Comparison of ENCODE assay signal across 2 cellular contexts in the genomic region with DNA sequence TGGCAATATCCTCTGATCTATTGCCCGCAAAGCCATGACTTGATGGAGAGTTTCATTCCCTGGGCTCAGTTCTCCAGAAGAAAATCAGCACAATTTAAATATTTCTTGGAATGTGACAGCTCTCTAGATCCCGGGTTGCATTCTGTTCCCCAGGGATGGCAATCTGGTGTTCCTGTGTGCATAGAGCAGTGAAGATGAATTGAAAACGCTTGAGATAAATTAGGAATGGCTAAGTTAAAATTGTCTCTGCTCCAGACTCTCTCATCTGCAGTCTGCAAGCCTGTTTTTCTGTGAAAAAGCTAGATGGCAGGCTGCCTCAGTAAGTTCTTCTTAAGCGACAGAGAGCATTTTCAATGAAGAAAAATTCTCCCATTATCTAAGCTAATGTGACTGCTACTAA.
TF ChIP-seq lines count a peak whose summit lies in the region.

No MANE protein-coding gene starts in this region.

TF ChIP-seq in liver, 16 proteins besides CTCF, POLR2A, EP300 and RAD21 (continued from another document):
- TF ChIP-seq, protein P1, sequence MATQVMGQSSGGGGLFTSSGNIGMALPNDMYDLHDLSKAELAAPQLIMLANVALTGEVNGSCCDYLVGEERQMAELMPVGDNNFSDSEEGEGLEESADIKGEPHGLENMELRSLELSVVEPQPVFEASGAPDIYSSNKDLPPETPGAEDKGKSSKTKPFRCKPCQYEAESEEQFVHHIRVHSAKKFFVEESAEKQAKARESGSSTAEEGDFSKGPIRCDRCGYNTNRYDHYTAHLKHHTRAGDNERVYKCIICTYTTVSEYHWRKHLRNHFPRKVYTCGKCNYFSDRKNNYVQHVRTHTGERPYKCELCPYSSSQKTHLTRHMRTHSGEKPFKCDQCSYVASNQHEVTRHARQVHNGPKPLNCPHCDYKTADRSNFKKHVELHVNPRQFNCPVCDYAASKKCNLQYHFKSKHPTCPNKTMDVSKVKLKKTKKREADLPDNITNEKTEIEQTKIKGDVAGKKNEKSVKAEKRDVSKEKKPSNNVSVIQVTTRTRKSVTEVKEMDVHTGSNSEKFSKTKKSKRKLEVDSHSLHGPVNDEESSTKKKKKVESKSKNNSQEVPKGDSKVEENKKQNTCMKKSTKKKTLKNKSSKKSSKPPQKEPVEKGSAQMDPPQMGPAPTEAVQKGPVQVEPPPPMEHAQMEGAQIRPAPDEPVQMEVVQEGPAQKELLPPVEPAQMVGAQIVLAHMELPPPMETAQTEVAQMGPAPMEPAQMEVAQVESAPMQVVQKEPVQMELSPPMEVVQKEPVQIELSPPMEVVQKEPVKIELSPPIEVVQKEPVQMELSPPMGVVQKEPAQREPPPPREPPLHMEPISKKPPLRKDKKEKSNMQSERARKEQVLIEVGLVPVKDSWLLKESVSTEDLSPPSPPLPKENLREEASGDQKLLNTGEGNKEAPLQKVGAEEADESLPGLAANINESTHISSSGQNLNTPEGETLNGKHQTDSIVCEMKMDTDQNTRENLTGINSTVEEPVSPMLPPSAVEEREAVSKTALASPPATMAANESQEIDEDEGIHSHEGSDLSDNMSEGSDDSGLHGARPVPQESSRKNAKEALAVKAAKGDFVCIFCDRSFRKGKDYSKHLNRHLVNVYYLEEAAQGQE (IDR thresholded peaks at IDR 0.05) = no peak

TF ChIP-seq in HepG2, 621 proteins besides CTCF, POLR2A, EP300 and RAD21 (continued from another document):
- TF ChIP-seq, protein P2, sequence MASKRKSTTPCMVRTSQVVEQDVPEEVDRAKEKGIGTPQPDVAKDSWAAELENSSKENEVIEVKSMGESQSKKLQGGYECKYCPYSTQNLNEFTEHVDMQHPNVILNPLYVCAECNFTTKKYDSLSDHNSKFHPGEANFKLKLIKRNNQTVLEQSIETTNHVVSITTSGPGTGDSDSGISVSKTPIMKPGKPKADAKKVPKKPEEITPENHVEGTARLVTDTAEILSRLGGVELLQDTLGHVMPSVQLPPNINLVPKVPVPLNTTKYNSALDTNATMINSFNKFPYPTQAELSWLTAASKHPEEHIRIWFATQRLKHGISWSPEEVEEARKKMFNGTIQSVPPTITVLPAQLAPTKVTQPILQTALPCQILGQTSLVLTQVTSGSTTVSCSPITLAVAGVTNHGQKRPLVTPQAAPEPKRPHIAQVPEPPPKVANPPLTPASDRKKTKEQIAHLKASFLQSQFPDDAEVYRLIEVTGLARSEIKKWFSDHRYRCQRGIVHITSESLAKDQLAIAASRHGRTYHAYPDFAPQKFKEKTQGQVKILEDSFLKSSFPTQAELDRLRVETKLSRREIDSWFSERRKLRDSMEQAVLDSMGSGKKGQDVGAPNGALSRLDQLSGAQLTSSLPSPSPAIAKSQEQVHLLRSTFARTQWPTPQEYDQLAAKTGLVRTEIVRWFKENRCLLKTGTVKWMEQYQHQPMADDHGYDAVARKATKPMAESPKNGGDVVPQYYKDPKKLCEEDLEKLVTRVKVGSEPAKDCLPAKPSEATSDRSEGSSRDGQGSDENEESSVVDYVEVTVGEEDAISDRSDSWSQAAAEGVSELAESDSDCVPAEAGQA (IDR thresholded peaks at IDR 0.05; ENCODE audit: low read depth) = no peak
- TF ChIP-seq, protein P2 (CRISPR knock-in tag; IDR thresholded peaks at IDR 0.05; ENCODE audit: borderline replicate concordance) = no peak
- TF ChIP-seq ZNF678 (CRISPR knock-in tag; IDR thresholded peaks at IDR 0.05) = no peak
- TF ChIP-seq, protein P3, sequence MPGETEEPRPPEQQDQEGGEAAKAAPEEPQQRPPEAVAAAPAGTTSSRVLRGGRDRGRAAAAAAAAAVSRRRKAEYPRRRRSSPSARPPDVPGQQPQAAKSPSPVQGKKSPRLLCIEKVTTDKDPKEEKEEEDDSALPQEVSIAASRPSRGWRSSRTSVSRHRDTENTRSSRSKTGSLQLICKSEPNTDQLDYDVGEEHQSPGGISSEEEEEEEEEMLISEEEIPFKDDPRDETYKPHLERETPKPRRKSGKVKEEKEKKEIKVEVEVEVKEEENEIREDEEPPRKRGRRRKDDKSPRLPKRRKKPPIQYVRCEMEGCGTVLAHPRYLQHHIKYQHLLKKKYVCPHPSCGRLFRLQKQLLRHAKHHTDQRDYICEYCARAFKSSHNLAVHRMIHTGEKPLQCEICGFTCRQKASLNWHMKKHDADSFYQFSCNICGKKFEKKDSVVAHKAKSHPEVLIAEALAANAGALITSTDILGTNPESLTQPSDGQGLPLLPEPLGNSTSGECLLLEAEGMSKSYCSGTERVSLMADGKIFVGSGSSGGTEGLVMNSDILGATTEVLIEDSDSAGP (CRISPR knock-in tag; IDR thresholded peaks at IDR 0.05; ENCODE audit: borderline replicate concordance) = no peak
- no peak for TF ChIP-seq IKZF4 (CRISPR knock-in tag; IDR thresholded peaks at IDR 0.05; ENCODE audit: borderline replicate concordance, low read depth, not compliant biosample characterization)
- TF ChIP-seq ZNF468 (CRISPR knock-in tag; IDR thresholded peaks at IDR 0.05) = no peak
- TF ChIP-seq TCF12 (IDR thresholded peaks at IDR 0.05) = no peak
- no peak for TF ChIP-seq TCF12 (CRISPR knock-in tag; IDR thresholded peaks at IDR 0.05)
- TF ChIP-seq ZKSCAN5 (CRISPR knock-in tag; IDR thresholded peaks at IDR 0.05) = no peak
- TF ChIP-seq, protein P4, sequence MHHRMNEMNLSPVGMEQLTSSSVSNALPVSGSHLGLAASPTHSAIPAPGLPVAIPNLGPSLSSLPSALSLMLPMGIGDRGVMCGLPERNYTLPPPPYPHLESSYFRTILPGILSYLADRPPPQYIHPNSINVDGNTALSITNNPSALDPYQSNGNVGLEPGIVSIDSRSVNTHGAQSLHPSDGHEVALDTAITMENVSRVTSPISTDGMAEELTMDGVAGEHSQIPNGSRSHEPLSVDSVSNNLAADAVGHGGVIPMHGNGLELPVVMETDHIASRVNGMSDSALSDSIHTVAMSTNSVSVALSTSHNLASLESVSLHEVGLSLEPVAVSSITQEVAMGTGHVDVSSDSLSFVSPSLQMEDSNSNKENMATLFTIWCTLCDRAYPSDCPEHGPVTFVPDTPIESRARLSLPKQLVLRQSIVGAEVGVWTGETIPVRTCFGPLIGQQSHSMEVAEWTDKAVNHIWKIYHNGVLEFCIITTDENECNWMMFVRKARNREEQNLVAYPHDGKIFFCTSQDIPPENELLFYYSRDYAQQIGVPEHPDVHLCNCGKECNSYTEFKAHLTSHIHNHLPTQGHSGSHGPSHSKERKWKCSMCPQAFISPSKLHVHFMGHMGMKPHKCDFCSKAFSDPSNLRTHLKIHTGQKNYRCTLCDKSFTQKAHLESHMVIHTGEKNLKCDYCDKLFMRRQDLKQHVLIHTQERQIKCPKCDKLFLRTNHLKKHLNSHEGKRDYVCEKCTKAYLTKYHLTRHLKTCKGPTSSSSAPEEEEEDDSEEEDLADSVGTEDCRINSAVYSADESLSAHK (CRISPR knock-in tag; IDR thresholded peaks at IDR 0.05; ENCODE audit: borderline replicate concordance) = no peak
- no peak for TF ChIP-seq ETV6 (CRISPR knock-in tag; conservative IDR thresholded peaks at IDR 0.05)
- TF ChIP-seq SRY (CRISPR knock-in tag; IDR thresholded peaks at IDR 0.05) = no peak
- TF ChIP-seq, protein P5, sequence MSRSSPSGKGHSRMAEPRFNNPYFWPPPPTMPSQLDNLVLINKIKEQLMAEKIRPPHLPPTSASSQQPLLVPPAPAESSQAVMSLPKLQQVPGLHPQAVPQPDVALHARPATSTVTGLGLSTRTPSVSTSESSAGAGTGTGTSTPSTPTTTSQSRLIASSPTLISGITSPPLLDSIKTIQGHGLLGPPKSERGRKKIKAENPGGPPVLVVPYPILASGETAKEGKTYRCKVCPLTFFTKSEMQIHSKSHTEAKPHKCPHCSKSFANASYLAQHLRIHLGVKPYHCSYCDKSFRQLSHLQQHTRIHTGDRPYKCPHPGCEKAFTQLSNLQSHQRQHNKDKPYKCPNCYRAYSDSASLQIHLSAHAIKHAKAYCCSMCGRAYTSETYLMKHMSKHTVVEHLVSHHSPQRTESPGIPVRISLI (CRISPR knock-in tag; IDR thresholded peaks at IDR 0.05; ENCODE audit: borderline replicate concordance) = no peak
- no peak for TF ChIP-seq SETDB1 (CRISPR knock-in tag; IDR thresholded peaks at IDR 0.05; ENCODE audit: borderline replicate concordance)
- TF ChIP-seq PAF1 (CRISPR knock-in tag; IDR thresholded peaks at IDR 0.05) = no peak
- TF ChIP-seq, protein P6, sequence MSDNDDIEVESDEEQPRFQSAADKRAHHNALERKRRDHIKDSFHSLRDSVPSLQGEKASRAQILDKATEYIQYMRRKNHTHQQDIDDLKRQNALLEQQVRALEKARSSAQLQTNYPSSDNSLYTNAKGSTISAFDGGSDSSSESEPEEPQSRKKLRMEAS (IDR thresholded peaks at IDR 0.05) = no peak
- TF ChIP-seq, protein P7, sequence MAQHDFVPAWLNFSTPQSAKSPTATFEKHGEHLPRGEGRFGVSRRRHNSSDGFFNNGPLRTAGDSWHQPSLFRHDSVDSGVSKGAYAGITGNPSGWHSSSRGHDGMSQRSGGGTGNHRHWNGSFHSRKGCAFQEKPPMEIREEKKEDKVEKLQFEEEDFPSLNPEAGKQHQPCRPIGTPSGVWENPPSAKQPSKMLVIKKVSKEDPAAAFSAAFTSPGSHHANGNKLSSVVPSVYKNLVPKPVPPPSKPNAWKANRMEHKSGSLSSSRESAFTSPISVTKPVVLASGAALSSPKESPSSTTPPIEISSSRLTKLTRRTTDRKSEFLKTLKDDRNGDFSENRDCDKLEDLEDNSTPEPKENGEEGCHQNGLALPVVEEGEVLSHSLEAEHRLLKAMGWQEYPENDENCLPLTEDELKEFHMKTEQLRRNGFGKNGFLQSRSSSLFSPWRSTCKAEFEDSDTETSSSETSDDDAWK (CRISPR knock-in tag; IDR thresholded peaks at IDR 0.05) = no peak
- TF ChIP-seq ZNF839 (CRISPR knock-in tag; IDR thresholded peaks at IDR 0.05; ENCODE audit: borderline replicate concordance) = no peak
